In genomic region chr16:58040945-58041627, GRCh38 we compare ENCODE assay signal across 1 cellular context.
TF ChIP-seq lines count a peak whose summit lies in the region.

No MANE protein-coding gene starts in this region.

TF ChIP-seq in IMR-90, 13 proteins besides CTCF, POLR2A, EP300 and RAD21 (continued from another document):
- TF ChIP-seq SMC3 (IDR thresholded peaks at IDR 0.05; ENCODE audit: low read depth, low read length) = no peak
- TF ChIP-seq, protein P1, sequence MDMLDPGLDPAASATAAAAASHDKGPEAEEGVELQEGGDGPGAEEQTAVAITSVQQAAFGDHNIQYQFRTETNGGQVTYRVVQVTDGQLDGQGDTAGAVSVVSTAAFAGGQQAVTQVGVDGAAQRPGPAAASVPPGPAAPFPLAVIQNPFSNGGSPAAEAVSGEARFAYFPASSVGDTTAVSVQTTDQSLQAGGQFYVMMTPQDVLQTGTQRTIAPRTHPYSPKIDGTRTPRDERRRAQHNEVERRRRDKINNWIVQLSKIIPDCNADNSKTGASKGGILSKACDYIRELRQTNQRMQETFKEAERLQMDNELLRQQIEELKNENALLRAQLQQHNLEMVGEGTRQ (IDR thresholded peaks at IDR 0.05; ENCODE audit: low read depth, low read length) = no peak
